ENCODE assay signal across 2 cellular contexts in the genomic region with DNA sequence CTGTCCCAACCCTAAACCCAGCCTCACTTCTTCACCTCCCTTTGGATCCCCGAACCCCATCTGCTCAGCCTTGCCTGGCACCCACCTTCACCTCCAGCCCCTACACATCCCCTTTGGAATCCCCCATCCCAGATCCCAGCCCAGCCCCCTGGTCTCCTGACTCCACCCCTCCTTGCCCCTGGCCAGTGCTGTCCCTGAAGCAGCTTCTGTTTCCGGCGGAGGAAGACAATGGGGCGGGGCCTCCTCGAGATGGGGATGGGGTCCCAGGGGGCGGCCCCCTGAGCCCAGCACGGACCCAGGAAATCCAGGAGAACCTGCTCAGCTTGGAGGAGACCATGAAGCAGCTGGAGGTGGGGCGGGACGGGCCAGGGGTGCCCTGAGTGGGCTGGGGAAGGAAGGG.
TF ChIP-seq lines count a peak whose summit lies in the region.

No MANE protein-coding gene starts in this region.

TF ChIP-seq in SK-N-SH, 30 proteins besides CTCF, POLR2A, EP300 and RAD21:
- TF ChIP-seq NFIC (IDR thresholded peaks at IDR 0.05; ENCODE audit: borderline replicate concordance) (no peak), POLR2AphosphoS5 (IDR thresholded peaks at IDR 0.05; ENCODE audit: low read depth, low read length) (no peak), MXI1 (IDR thresholded peaks at IDR 0.05; ENCODE audit: low read depth, low read length) (no peak)

TF ChIP-seq in SK-N-SH treated with all-trans-retinoic acid at 6 μM for 48 hours, 23 proteins besides CTCF, POLR2A, EP300 and RAD21:
- TF ChIP-seq ZC3H10 (CRISPR knock-in tag; IDR thresholded peaks at IDR 0.05) (no peak), ZNF70 (CRISPR knock-in tag; IDR thresholded peaks at IDR 0.05) (no peak), ZNF565 (CRISPR knock-in tag; conservative IDR thresholded peaks at IDR 0.05; ENCODE audit: low read depth) (no peak), BACH2 (CRISPR knock-in tag; IDR thresholded peaks at IDR 0.05; ENCODE audit: borderline replicate concordance) (no peak), ESRRG (CRISPR knock-in tag; IDR thresholded peaks at IDR 0.05) (no peak), GLIS3 (CRISPR knock-in tag; IDR thresholded peaks at IDR 0.05) (no peak), TCF4 (CRISPR knock-in tag; IDR thresholded peaks at IDR 0.05; ENCODE audit: borderline replicate concordance) (no peak), PPARA (CRISPR knock-in tag; IDR thresholded peaks at IDR 0.05; ENCODE audit: borderline replicate concordance) (no peak), ARNTL (CRISPR knock-in tag; IDR thresholded peaks at IDR 0.05; ENCODE audit: borderline replicate concordance, low read depth) (no peak), ZFP30 (CRISPR knock-in tag; IDR thresholded peaks at IDR 0.05) (no peak), ISL1 (CRISPR knock-in tag; IDR thresholded peaks at IDR 0.05) (no peak)
- TF ChIP-seq, protein P1, sequence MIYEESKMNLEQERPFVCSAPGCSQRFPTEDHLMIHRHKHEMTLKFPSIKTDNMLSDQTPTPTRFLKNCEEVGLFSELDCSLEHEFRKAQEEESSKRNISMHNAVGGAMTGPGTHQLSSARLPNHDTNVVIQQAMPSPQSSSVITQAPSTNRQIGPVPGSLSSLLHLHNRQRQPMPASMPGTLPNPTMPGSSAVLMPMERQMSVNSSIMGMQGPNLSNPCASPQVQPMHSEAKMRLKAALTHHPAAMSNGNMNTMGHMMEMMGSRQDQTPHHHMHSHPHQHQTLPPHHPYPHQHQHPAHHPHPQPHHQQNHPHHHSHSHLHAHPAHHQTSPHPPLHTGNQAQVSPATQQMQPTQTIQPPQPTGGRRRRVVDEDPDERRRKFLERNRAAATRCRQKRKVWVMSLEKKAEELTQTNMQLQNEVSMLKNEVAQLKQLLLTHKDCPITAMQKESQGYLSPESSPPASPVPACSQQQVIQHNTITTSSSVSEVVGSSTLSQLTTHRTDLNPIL (CRISPR knock-in tag; IDR thresholded peaks at IDR 0.05; ENCODE audit: low read depth): no peak
